ENCODE assay signal across 1 cellular context in genomic region chr1:18120638-18121037, GRCh38.
TF ChIP-seq lines count a peak whose summit lies in the region.

No MANE protein-coding gene starts in this region.

TF ChIP-seq in GM23338, 12 proteins besides CTCF, POLR2A, EP300 and RAD21 (continued from another document):
- no peak for TF ChIP-seq ZNF462 (CRISPR knock-in tag; IDR thresholded peaks at IDR 0.05)
- TF ChIP-seq ETS1 (IDR thresholded peaks at IDR 0.05), result no peak
- TF ChIP-seq EZH2 (IDR thresholded peaks at IDR 0.05; ENCODE audit: low read depth, unreplicated experiment), result no peak
- no peak for TF ChIP-seq JUNB (IDR thresholded peaks at IDR 0.05; ENCODE audit: unreplicated experiment)
